Comparison of ENCODE assay signal across 8 cellular contexts in the genomic region with DNA sequence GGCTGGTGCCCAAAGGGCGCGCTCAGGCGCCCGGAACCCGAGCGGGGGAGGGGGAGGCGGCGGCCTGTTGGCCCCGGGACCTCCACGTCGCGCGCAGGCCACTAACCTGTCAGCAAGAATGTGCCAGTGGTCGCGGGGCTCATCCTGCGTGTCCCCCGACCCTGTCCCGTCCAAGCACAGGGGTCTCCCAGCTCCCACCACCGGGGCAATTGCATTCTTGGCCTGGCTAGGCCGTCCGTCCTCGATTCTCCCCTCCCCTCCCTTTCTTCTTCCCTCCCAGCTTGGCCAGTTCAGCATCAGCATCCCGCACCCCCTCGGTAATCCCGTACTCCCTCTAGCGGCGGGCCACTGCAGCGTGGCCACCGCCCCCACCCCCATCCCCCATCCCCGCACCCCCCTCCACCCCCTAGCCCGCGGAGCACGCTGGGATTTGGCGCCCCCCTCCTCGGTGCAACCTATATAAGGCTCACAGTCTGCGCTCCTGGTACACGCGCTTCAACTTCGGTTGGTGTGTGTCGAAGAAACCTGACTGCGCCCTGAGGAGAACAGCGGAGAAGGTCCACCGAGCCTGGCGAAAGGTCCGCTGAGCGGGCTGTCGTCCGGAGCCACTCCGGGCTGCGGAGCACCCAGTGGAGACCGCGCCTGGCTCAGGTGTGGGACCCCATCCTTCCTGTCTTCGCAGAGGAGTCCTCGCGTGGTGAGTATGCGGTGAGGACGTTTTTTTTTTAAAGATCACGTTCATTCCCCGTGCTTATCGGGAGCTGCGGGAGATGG.
DNase-seq lines count a peak whose midpoint lies in the region; ATAC-seq lines count a peak whose summit lies in the region.

A gene with protein sequence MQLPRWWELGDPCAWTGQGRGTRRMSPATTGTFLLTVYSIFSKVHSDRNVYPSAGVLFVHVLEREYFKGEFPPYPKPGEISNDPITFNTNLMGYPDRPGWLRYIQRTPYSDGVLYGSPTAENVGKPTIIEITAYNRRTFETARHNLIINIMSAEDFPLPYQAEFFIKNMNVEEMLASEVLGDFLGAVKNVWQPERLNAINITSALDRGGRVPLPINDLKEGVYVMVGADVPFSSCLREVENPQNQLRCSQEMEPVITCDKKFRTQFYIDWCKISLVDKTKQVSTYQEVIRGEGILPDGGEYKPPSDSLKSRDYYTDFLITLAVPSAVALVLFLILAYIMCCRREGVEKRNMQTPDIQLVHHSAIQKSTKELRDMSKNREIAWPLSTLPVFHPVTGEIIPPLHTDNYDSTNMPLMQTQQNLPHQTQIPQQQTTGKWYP (minus strand): TSS at position 250 of the 774 bp plus-strand sequence. CDS start 35 bp downstream, at position 215.

- DNase-seq in ACHN = peak; percentile 90
- DNase-seq in NCI-H1105 treated with DMSO at 0.1 percent for 48 hours (lab: John Stamatoyannopoulos, UW) = peak; percentile 78
- peak in 3 of 5 experiments; percentile 9 to 68 (median 33) for DNase-seq in T-helper 2 cell
- DNase-seq in caudate nucleus (lab: John Stamatoyannopoulos, UW) = peak in 60 of 61 donors; percentile 8 to 90 (median 76)
- peak; percentile 73 for DNase-seq in iPS-NIHi7 (ENCODE audit: extremely low spot score)
- DNase-seq in skeletal muscle cell (ENCODE audit: low read depth) = peak; percentile 39

- peak within 1 kb of the TSS; percentile 82 for H3K27ac ChIP-seq in caudate nucleus (ENCODE audit: low read depth, low read length)

- ATAC-seq in GM18867 (IDR thresholded peaks at IDR 0.05; ENCODE audit: unreplicated experiment) (peak; percentile 19), HG03439 (IDR thresholded peaks at IDR 0.05; ENCODE audit: unreplicated experiment) (no peak)

- H3K4me3 ChIP-seq in skeletal muscle cell (ENCODE audit: low read depth, low read length) = peak within 1 kb of the TSS; percentile 67

- in situ Hi-C loops in ACHN (cut with HindIII; ENCODE audit: low pct_ligation_motif_present, low pct_unique_long_range_greater_than_20kb, low sequenced_read_pairs) = no loop called here

Comparison
In these comparisons a context has a peak if more than half of its experiments do, and no peak if none do; other contexts are left out.
1. DNase-seq: peak in every context shown above with its lines; median percentile 90 in ACHN; 78 in NCI-H1105 treated with DMSO at 0.1 percent for 48 hours; 76 in caudate nucleus; 73 in iPS-NIHi7; 39 in skeletal muscle cell; 33 in T-helper 2 cell.